In the genomic region with DNA sequence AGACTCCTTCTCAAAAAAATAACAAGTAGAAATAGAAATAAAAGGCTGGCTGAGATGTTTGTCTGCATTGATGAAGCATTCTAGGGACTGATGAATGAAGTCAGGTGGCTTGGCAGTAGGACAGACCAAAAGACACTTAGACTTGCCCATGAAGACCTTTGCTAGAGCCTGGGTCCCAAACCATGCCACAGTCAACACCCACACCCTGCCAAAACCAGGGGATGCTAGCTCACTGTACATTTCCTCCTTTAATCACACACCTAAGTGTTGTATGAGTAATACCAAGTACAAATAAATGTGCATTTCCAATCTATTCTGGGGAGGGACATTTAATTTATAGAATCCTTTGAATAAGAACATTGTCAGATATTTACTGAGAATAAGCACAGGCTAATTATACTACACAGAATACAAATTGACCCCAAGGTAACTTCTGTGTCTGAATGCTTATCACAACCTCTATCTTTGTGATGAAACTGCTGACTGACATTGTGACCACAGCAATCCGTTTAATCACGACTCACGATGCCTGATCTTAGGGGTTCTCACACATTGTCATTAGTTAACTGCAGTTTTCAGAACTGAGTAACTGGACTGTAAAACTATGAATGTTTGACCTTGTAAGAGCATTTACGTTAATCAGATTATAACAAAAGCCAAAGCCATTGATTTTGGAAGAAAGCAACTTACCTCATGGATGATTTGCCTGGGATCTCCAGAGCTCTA, we compare ENCODE assay signal across 24 cellular contexts. TPM values are rescaled to one million over a fixed set of nuclear protein-coding genes. Genes with fewer than 3 reads are reported as not detected.
"Had no signal": no experiment of that assay in that cellular context is flagged by ENCODE, and none has a peak within 500 bp of the region (broad histone marks: within the 10 kb centered on the region; RNA-seq: fewer than 3 reads in every experiment).

No MANE protein-coding gene starts in this region.

- H3K4me1 Mint-ChIP-seq: naive B cell; stimulated activated naive B cell treated with anti-CD40 and anti-IgM and Interleukin-4, amounts not matched to agents 10 μg/mL and 1 μg/mL and 100 μg/mL, for 72 hours; T-cell had no signal

- H3K27ac ChIP-seq: ascending aorta, gastrocnemius medialis, heart left ventricle, neural progenitor cell, transverse colon, vagina had no signal

- H3K4me3 Mint-ChIP-seq: activated CD4-positive, alpha-beta memory T cell treated with anti-CD3 and anti-CD28 coated beads for 36 hours; effector memory CD8-positive, alpha-beta T cell; neural progenitor cell; stimulated activated naive B cell treated with anti-CD40 and anti-IgM and Interleukin-4, amounts not matched to agents 10 μg/mL and 1 μg/mL and 100 μg/mL, for 72 hours; T-cell had no signal

- H3K36me3 Mint-ChIP-seq: activated CD4-positive, alpha-beta memory T cell treated with anti-CD3 and anti-CD28 coated beads for 36 hours; naive B cell; neural progenitor cell; stimulated activated naive B cell treated with anti-CD40 and anti-IgM and Interleukin-4, amounts not matched to agents 10 μg/mL and 1 μg/mL and 100 μg/mL, for 72 hours; T-cell had no signal

- H3K27ac Mint-ChIP-seq: activated CD4-positive, alpha-beta memory T cell treated with anti-CD3 and anti-CD28 coated beads for 36 hours; effector memory CD8-positive, alpha-beta T cell; naive B cell; neural progenitor cell; stimulated activated naive B cell treated with anti-CD40 and anti-IgM and Interleukin-4, amounts not matched to agents 10 μg/mL and 1 μg/mL and 100 μg/mL, for 72 hours; T-cell had no signal

- H3K9me3 Mint-ChIP-seq: activated CD4-positive, alpha-beta memory T cell treated with anti-CD3 and anti-CD28 coated beads for 36 hours; effector memory CD8-positive, alpha-beta T cell; neural progenitor cell; stimulated activated naive B cell treated with anti-CD40 and anti-IgM and Interleukin-4, amounts not matched to agents 10 μg/mL and 1 μg/mL and 100 μg/mL, for 72 hours; T-cell had no signal

- H3K4me3 ChIP-seq: ascending aorta, gastrocnemius medialis, heart left ventricle, neural progenitor cell, transverse colon, vagina had no signal

- H3K27me3 ChIP-seq: ascending aorta, heart left ventricle, neural progenitor cell, transverse colon, vagina had no signal

- ATAC-seq: effector memory CD8-positive, alpha-beta T cell; gastrocnemius medialis; heart left ventricle; left lobe of liver; stimulated activated naive B cell treated with anti-CD40 and anti-IgM and Interleukin-4, amounts not matched to agents 10 μg/mL and 1 μg/mL and 100 μg/mL, for 72 hours; T-cell had no signal

- FAIRE-seq: bronchial epithelial cell had no signal

- H3K4me1 ChIP-seq: ascending aorta, gastrocnemius medialis, heart left ventricle, neural progenitor cell, transverse colon, vagina had no signal

- H3K9me3 ChIP-seq: ascending aorta, gastrocnemius medialis, heart left ventricle, transverse colon, vagina had no signal

- H3K36me3 ChIP-seq: ascending aorta, gastrocnemius medialis, heart left ventricle, neural progenitor cell, transverse colon, vagina had no signal

- DNase-seq: activated CD4-positive, alpha-beta memory T cell treated with anti-CD3 and anti-CD28 coated beads for 36 hours; activated CD4-positive, alpha-beta T cell treated with anti-CD3 and anti-CD28 coated beads for 1 hour; activated gamma-delta T cell treated with Interleukin-2 at 50 U/mL for 16 hours; activated T-cell treated with anti-CD3 and anti-CD28 coated beads, Interleukin-2, amount 50 U/mL, for 48 hours; dermis blood vessel endothelial cell; effector memory CD8-positive, alpha-beta T cell; gastrocnemius medialis; heart left ventricle; mammary epithelial cell; naive B cell; stimulated activated CD4-positive, alpha-beta T cell treated with anti-CD3 and anti-CD28 coated beads, Interleukin-2, amount 100 ng/mL, for 48 hours; stimulated activated naive B cell treated with anti-CD40 and anti-IgM and Interleukin-4, amounts not matched to agents 10 μg/mL and 1 μg/mL and 100 μg/mL, for 72 hours; T-cell; T-helper 9 cell; transverse colon had no signal

RNA-seq across cellular contexts. Expression of gene ATP6V1C2, which starts 21.2 kb away (rescaled TPM):
- total RNA-seq: activated CD4-positive, alpha-beta memory T cell treated with anti-CD3 and anti-CD28 coated beads for 36 hours; epithelial cell of proximal tubule; gastrocnemius medialis; mononuclear cell; osteocyte; pulmonary artery endothelial cell had no signal
